Comparison of ENCODE assay signal across 10 cellular contexts in genomic region chr12:111027431-111027830, GRCh38. TPM values are rescaled to one million over a fixed set of nuclear protein-coding genes. Genes with fewer than 3 reads are reported as not detected.
"Had no signal": no experiment of that assay in that cellular context is flagged by ENCODE, and none has a peak within 500 bp of the region (broad histone marks: within the 10 kb centered on the region; RNA-seq: fewer than 3 reads in every experiment).

No MANE protein-coding gene starts in this region.

- FAIRE-seq: HTR-8/SVneo, K562 had no signal

- H3K27ac Mint-ChIP-seq: IgD-negative memory B cell had no signal

- H3K4me3 Mint-ChIP-seq: IgD-negative memory B cell had no signal

- ATAC-seq: K562 had no signal

- H3K9ac ChIP-seq: KMS-11 had no signal

- H3K4me2 ChIP-seq: KMS-11 had no signal

- H3K4me3 ChIP-seq: K562 had no signal

- DNase-seq: IMR-90, KBM-7, KG1 had no signal

- H3K27ac ChIP-seq: HL-60, KMS-11 had no signal

- H3K36me3 Mint-ChIP-seq: IgD-negative memory B cell had no signal

RNA-seq across cellular contexts. Expression of gene CUX2, which starts 6.5 kb away (rescaled TPM):
- total RNA-seq: HT-29, HT1080, IMR-90, K562 had no signal
- polyA plus RNA-seq: IgD-negative memory B cell, IMR-90, K562 had no signal
